17 cellular contexts compared by ENCODE assay signal in the genomic region with DNA sequence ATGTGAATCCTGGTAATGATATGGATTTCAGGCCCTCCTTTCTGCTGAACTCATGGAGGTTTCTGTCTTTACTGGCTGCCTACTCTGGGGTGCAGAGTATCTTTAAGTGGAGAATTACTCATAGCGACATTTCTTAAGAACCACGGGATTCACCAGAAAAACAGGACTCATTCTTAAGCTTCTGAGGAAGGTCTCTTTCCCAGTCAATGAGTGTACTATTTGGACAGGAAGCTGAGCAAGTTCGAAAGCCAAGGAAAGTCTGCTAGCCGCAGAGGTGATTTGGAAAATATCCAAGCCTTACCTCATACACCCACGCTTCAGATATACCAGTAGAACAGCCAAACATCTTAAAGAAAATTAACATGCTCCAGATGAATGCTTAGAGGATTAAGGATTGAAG.
DNase-seq lines count a peak whose midpoint lies in the region; ATAC-seq, FAIRE-seq and TF ChIP-seq lines count a peak whose summit lies in the region.
"Had no signal": no experiment of that assay in that cellular context is flagged by ENCODE, and none has a peak within 500 bp of the region (broad histone marks: within the 10 kb centered on the region; RNA-seq: fewer than 3 reads in every experiment).

No MANE protein-coding gene starts in this region.

- H3K4me3 ChIP-seq in K562 = no peak overlapping the region
- H3K4me3 ChIP-seq in left lung = no peak overlapping the region
- H3K4me3 ChIP-seq: tibial nerve had no signal

- TF ChIP-seq RAD21 in K562 (CRISPR knock-in tag; conservative IDR thresholded peaks at IDR 0.05 in 1 of 2, IDR thresholded peaks at IDR 0.05 in 1 of 2) = no peak

- no peak overlapping the region for H3K4me3 Mint-ChIP-seq in Calu3 (ENCODE audit: low read depth, unreplicated experiment)
- H3K4me3 Mint-ChIP-seq: activated naive CD8-positive, alpha-beta T cell treated with anti-CD3 and anti-CD28 coated beads, Interleukin-2, amount 10 ng/mL, durations not matched to agents 7 days and 5 days; dendritic cell treated with granulocyte-macrophage colony-stimulating factor and Interleukin-4, amounts not matched to agents 40 ng/mL and 50 ng/mL, for 4 days had no signal

- no peaks in the 10 kb centered on the region for H4K20me1 ChIP-seq in K562 (replicated peaks; ENCODE audit: control insufficient read depth, insufficient read depth, low read length)

- no peak for TF ChIP-seq CTCF in Calu3 (IDR thresholded peaks at IDR 0.05; ENCODE audit: unreplicated experiment)
- no peak for TF ChIP-seq CTCF in K562 (IDR thresholded peaks at IDR 0.05 in 2 of 3, conservative IDR thresholded peaks at IDR 0.05 in 1 of 3; ENCODE audit: insufficient read depth in 2 of 3, low read depth in 1 of 3, low read length in 3 of 3)
- no peak for TF ChIP-seq CTCF in left lung (IDR thresholded peaks at IDR 0.05)

- H3K27me3 Mint-ChIP-seq in Calu3 (ENCODE audit: unreplicated experiment) = no peaks in the 10 kb centered on the region
- H3K27me3 Mint-ChIP-seq: activated naive CD8-positive, alpha-beta T cell treated with anti-CD3 and anti-CD28 coated beads, Interleukin-2, amount 10 ng/mL, durations not matched to agents 7 days and 5 days; dendritic cell treated with granulocyte-macrophage colony-stimulating factor and Interleukin-4, amounts not matched to agents 40 ng/mL and 50 ng/mL, for 4 days had no signal

- peak overlapping the region; percentile 67 for H2AFZ ChIP-seq in K562 (ENCODE audit: low read depth, low read length)

- peak; percentile 73 for ATAC-seq in K562
- ATAC-seq in left lung = peak; percentile 80
- no peak for ATAC-seq in GM19467 (IDR thresholded peaks at IDR 0.05; ENCODE audit: unreplicated experiment)
- no peak for ATAC-seq in GM21515 (IDR thresholded peaks at IDR 0.05; ENCODE audit: unreplicated experiment)
- ATAC-seq in HG02759 (IDR thresholded peaks at IDR 0.05; ENCODE audit: unreplicated experiment) = no peak

- H3K9ac ChIP-seq in K562 (ENCODE audit: insufficient read depth in 1 of 2, low read depth in 2 of 2, low read length in 2 of 2) = no peak overlapping the region; a peak in 1 of 4 replicates

- H3K4me2 ChIP-seq in K562 (ENCODE audit: insufficient read depth, low read length) = no peak overlapping the region

- intact Hi-C loops in Calu3 (cut with micrococcal nuclease; ENCODE audit: unreplicated experiment) (no loop called here), K562 (cut with micrococcal nuclease) (no loop called here), left lung (cut with DNase I) (no loop called here)

- peaks cover 21% of the 10 kb centered on the region for H3K4me1 Mint-ChIP-seq in Calu3 (ENCODE audit: low read depth, unreplicated experiment)
- H3K4me1 Mint-ChIP-seq: activated naive CD8-positive, alpha-beta T cell treated with anti-CD3 and anti-CD28 coated beads, Interleukin-2, amount 10 ng/mL, durations not matched to agents 7 days and 5 days had no signal

- no TSS peak for BruUV-seq in Calu3 (replicated peaks; lab: Mats Ljungman, UMichigan)
- no TSS peak for BruUV-seq in K562 (replicated peaks; lab: Mats Ljungman, UMichigan)

- in situ Hi-C loops in K562 (cut with MboI) = no loop called here

- TF ChIP-seq EP300 in K562 (IDR thresholded peaks at IDR 0.05; ENCODE audit: low read length) = no peak

- no peaks in the 10 kb centered on the region for H3K9me3 Mint-ChIP-seq in Calu3 (ENCODE audit: low read depth, unreplicated experiment)
- H3K9me3 Mint-ChIP-seq: activated naive CD8-positive, alpha-beta T cell treated with anti-CD3 and anti-CD28 coated beads, Interleukin-2, amount 10 ng/mL, durations not matched to agents 7 days and 5 days; dendritic cell treated with granulocyte-macrophage colony-stimulating factor and Interleukin-4, amounts not matched to agents 40 ng/mL and 50 ng/mL, for 4 days had no signal

- POLR2A ChIA-PET in K562 (lab: Yijun Ruan, JAX) = interaction anchor here (0.6 to 1.5 kb wide), 3 partner anchors 9 to 12 kb away, joined by 3 to 4 read pairs (median 3); no protein-coding TSS in a partner anchor

- TF ChIP-seq POLR2A in K562 (conservative IDR thresholded peaks at IDR 0.05) = no peak

- H3K36me3 ChIP-seq in K562 (ENCODE audit: control insufficient read depth, insufficient read depth, low read length) (no peaks in the 10 kb centered on the region), left lung (no peaks in the 10 kb centered on the region)
- H3K36me3 ChIP-seq: tibial nerve had no signal

- H3K27ac ChIP-seq in K562 (ENCODE audit: extremely low read depth, low read depth, low read length) = peak overlapping the region; percentile 33; the same call in 1 of the 3 replicates
- no peak overlapping the region for H3K27ac ChIP-seq in left lung
- H3K27ac ChIP-seq: tibial nerve had no signal

- H3K9me3 ChIP-seq in K562 (replicated peaks; ENCODE audit: control insufficient read depth, insufficient read depth, low read depth, low read length) (no peaks in the 10 kb centered on the region), left lung (no peaks in the 10 kb centered on the region)
- H3K9me3 ChIP-seq: tibial nerve had no signal

- no peaks in the 10 kb centered on the region for H3K79me2 ChIP-seq in K562 (ENCODE audit: control insufficient read depth, insufficient read depth, low read length)

- peak; percentile 63 for FAIRE-seq in K562 (lab: Jason Lieb, UNC)

- H3K4me1 ChIP-seq in K562 (replicated peaks in 1 of 2; ENCODE audit: control insufficient read depth in 2 of 2, insufficient read depth in 2 of 2, low read length in 2 of 2) = peaks cover 0 to 7% of the 10 kb centered on the region in 2 experiments; a peak in 1 of 5 replicates
- no peaks in the 10 kb centered on the region for H3K4me1 ChIP-seq in left lung
- H3K4me1 ChIP-seq: tibial nerve had no signal

- H3K27ac Mint-ChIP-seq in Calu3 (ENCODE audit: unreplicated experiment) = peak overlapping the region; percentile 42
- H3K27ac Mint-ChIP-seq: activated naive CD8-positive, alpha-beta T cell treated with anti-CD3 and anti-CD28 coated beads, Interleukin-2, amount 10 ng/mL, durations not matched to agents 7 days and 5 days; dendritic cell treated with granulocyte-macrophage colony-stimulating factor and Interleukin-4, amounts not matched to agents 40 ng/mL and 50 ng/mL, for 4 days had no signal

- no peaks in the 10 kb centered on the region for H3K36me3 Mint-ChIP-seq in Calu3 (ENCODE audit: insufficient read depth, unreplicated experiment)
- H3K36me3 Mint-ChIP-seq: activated naive CD8-positive, alpha-beta T cell treated with anti-CD3 and anti-CD28 coated beads, Interleukin-2, amount 10 ng/mL, durations not matched to agents 7 days and 5 days had no signal

- H3K27me3 ChIP-seq in K562 (ENCODE audit: control insufficient read depth in 2 of 2, insufficient read depth in 2 of 2, low read length in 2 of 2) (no peaks in the 10 kb centered on the region), left lung (no peaks in the 10 kb centered on the region)
- H3K27me3 ChIP-seq: tibial nerve had no signal

- no peaks in the 10 kb centered on the region for H3K9me1 ChIP-seq in K562 (ENCODE audit: control insufficient read depth, insufficient read depth, low read length)

- 2% methylated on average over 5 of the region's 5 CpGs for WGBS in K562 (ENCODE audit: insufficient coverage, low coverage, missing lambda C conversion rate)

- DNase-seq in Calu3 (peak; percentile 56), NCI-H226 (peak; percentile 90), K562 (ENCODE audit: extremely low read depth in 1 of 4, low spot score in 3 of 4) (peak in 2 of 4 experiments; percentile 8 to 40), left lung (no peak), SW480 (ENCODE audit: low spot score) (no peak)
- DNase-seq: activated CD8-positive, alpha-beta memory T cell treated with anti-CD3 and anti-CD28 coated beads, Interleukin-2, amount 50 U/mL, for 48 hours; activated naive CD8-positive, alpha-beta T cell treated with anti-CD3 and anti-CD28 coated beads, Interleukin-2, amount 10 ng/mL, durations not matched to agents 7 days and 5 days; KG1; midbrain; NCI-H82; posterior cingulate gyrus; stimulated activated CD8-positive, alpha-beta memory T cell treated with anti-CD3 and anti-CD28 coated beads, Interleukin-4, amount 100 ng/mL, for 48 hours had no signal

- CTCF ChIA-PET in Calu3 (lab: Charles Lee) (no interaction called here), K562 (lab: Yijun Ruan, JAX; ENCODE audit: low intra/inter-chr PET ratio) (no interaction called here)

TF ChIP-seq in K562, 482 proteins besides CTCF, POLR2A, EP300 and RAD21 (continues in another document):
- TF ChIP-seq SMARCA4 (IDR thresholded peaks at IDR 0.05) (peak; percentile 32; the same call in 1 of the 2 replicates), XRCC4 (IDR thresholded peaks at IDR 0.05; ENCODE audit: extremely low read depth, insufficient read depth, insufficient read length) (no peak), SOX6 (IDR thresholded peaks at IDR 0.05) (no peak), FOXJ2 (tag; IDR thresholded peaks at IDR 0.05) (no peak)
- TF ChIP-seq, protein P1, sequence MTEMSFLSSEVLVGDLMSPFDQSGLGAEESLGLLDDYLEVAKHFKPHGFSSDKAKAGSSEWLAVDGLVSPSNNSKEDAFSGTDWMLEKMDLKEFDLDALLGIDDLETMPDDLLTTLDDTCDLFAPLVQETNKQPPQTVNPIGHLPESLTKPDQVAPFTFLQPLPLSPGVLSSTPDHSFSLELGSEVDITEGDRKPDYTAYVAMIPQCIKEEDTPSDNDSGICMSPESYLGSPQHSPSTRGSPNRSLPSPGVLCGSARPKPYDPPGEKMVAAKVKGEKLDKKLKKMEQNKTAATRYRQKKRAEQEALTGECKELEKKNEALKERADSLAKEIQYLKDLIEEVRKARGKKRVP (CRISPR knock-in tag; IDR thresholded peaks at IDR 0.05) = no peak
- TF ChIP-seq, protein P2, sequence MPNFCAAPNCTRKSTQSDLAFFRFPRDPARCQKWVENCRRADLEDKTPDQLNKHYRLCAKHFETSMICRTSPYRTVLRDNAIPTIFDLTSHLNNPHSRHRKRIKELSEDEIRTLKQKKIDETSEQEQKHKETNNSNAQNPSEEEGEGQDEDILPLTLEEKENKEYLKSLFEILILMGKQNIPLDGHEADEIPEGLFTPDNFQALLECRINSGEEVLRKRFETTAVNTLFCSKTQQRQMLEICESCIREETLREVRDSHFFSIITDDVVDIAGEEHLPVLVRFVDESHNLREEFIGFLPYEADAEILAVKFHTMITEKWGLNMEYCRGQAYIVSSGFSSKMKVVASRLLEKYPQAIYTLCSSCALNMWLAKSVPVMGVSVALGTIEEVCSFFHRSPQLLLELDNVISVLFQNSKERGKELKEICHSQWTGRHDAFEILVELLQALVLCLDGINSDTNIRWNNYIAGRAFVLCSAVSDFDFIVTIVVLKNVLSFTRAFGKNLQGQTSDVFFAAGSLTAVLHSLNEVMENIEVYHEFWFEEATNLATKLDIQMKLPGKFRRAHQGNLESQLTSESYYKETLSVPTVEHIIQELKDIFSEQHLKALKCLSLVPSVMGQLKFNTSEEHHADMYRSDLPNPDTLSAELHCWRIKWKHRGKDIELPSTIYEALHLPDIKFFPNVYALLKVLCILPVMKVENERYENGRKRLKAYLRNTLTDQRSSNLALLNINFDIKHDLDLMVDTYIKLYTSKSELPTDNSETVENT (CRISPR knock-in tag; IDR thresholded peaks at IDR 0.05) = no peak

Comparison
In these comparisons a context has a peak if more than half of its experiments do, and no peak if none do; other contexts are left out.
1. DNase-seq: peak in Calu3 (single experiment) and NCI-H226 (single experiment); none in left lung (0 of 2) and SW480 (single experiment).
2. ATAC-seq: peak in K562 (single experiment) and left lung (single experiment); none in GM19467 (single experiment), GM21515 (single experiment) and HG02759 (single experiment).